10 cellular contexts compared by ENCODE assay signal in the genomic region with DNA sequence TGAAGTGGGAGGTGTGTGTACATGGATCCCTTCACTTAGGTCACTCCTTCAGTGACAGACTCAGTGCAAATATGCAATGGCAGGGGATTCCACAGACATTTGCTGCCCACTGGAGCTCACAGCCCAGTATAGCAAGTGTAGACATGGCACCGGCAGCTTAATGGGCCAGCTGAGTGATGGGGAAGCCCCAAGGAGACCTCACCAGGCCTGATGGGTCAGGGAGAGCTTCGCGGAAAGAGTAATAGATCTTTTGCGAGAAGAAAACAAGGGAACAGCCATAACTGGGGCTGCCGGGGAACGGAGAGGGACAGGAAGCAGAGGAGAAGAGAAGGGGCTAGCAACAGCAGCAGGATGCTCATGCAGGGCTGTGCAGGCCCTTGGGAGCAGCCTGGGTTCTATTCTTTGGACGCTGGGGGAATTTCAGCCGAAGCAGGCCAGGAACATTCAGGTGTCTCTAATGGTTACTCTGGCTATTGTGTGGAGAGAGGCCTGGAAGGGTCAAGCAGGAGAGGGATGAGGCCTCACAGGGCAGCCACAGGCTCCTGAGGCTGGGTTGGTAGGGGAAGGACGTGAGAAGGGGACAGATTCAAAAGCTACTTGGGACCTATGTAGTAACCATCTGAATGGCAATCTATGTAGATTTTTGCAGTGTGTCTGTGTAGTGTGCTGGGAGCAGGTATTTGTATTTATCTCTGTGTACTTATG. TPM values are rescaled to one million over a fixed set of nuclear protein-coding genes. Genes with fewer than 3 reads are reported as not detected.
A peak's percentile ranks its signal among the peaks of the same experiment; 100 is the strongest.
DNase-seq lines count a peak whose midpoint lies in the region; TF ChIP-seq lines count a peak whose summit lies in the region.
"Had no signal": no experiment of that assay in that cellular context is flagged by ENCODE, and none has a peak within 500 bp of the region (broad histone marks: within the 10 kb centered on the region; RNA-seq: fewer than 3 reads in every experiment).

No MANE protein-coding gene starts in this region.

- peaks cover 23% of the 10 kb centered on the region for H3K4me1 Mint-ChIP-seq in MCF 10A (ENCODE audit: insufficient read depth, unreplicated experiment)

- no peak overlapping the region for H2AFZ ChIP-seq in osteoblast (ENCODE audit: low read length)

- H3K36me3 ChIP-seq in osteoblast (ENCODE audit: insufficient read depth, low read length) (peaks cover 60% of the 10 kb centered on the region), A673 (ENCODE audit: insufficient read depth, low read length, poor library complexity, severe bottlenecking) (peaks cover 31% of the 10 kb centered on the region)

- intact Hi-C loops in MCF 10A (cut with micrococcal nuclease) (no loop called here), A673 (cut with micrococcal nuclease; ENCODE audit: unreplicated experiment) (no loop called here)

- BruUV-seq in MCF 10A (replicated peaks; lab: Mats Ljungman, UMichigan) = no TSS peak
- no TSS peak for BruUV-seq in A673 (replicated peaks; lab: Mats Ljungman, UMichigan)

- TF ChIP-seq CTCF in MCF 10A (IDR thresholded peaks at IDR 0.05; ENCODE audit: unreplicated experiment) (no peak), osteoblast (IDR thresholded peaks at IDR 0.05; ENCODE audit: extremely low read depth, low read depth, low read length) (peak; percentile 37), A673 (conservative IDR thresholded peaks at IDR 0.05; ENCODE audit: low read depth, low read length) (no peak)

- POLR2A ChIA-PET in MCF 10A (lab: Yijun Ruan, JAX) (interaction anchor here (0.5 to 4.5 kb wide), 7 partner anchors 11 to 598 kb away, joined by 3 to 44 read pairs (median 3); partner anchors contain the start of gene SKP1), A673 (lab: Charles Lee; ENCODE audit: low non-redundant PET) (no interaction called here), HEK293T (lab: Yijun Ruan, JAX) (no interaction called here)

- peaks cover 64% of the 10 kb centered on the region for H3K79me2 ChIP-seq in osteoblast (ENCODE audit: insufficient read depth, low read length)

- CTCF ChIA-PET in MCF 10A (lab: Yijun Ruan, JAX) (interaction anchor here (0.7 to 19.8 kb wide), 24 partner anchors 10 to 640 kb away, joined by 3 to 867 read pairs (median 6); no protein-coding TSS in a partner anchor), A673 (lab: Charles Lee) (interaction anchor here (5.3 kb wide), 1 partner anchor 102 kb away, joined by 87 read pairs; no protein-coding TSS in a partner anchor), HEK293T (lab: Yijun Ruan, JAX) (interaction anchor here (0.5 to 7.1 kb wide), 13 partner anchors 9 to 145 kb away, joined by 3 to 76 read pairs (median 5); no protein-coding TSS in a partner anchor)

- H3K9me3 ChIP-seq in osteoblast (ENCODE audit: low read depth, low read length) (no peaks in the 10 kb centered on the region), A673 (ENCODE audit: low read depth, low read length, poor library complexity, severe bottlenecking) (no peaks in the 10 kb centered on the region)

- no peak overlapping the region for H3K27ac ChIP-seq in osteoblast (ENCODE audit: low read depth, low read length)
- H3K27ac ChIP-seq in A673 (ENCODE audit: low read depth, low read length, poor library complexity, severe bottlenecking) = no peak overlapping the region

- H3K27me3 ChIP-seq in osteoblast (ENCODE audit: insufficient read depth, low read length) (no peaks in the 10 kb centered on the region), A673 (replicated peaks; ENCODE audit: insufficient read depth, low read depth, low read length, poor library complexity) (no peaks in the 10 kb centered on the region)

- no peaks in the 10 kb centered on the region for H3K27me3 Mint-ChIP-seq in MCF 10A (ENCODE audit: insufficient read depth, unreplicated experiment)

- H3K27ac Mint-ChIP-seq in MCF 10A (ENCODE audit: low read depth, unreplicated experiment) = peak overlapping the region; percentile 60

- no peak overlapping the region for H3K4me2 ChIP-seq in osteoblast (ENCODE audit: insufficient read depth, low read length)

- peaks cover 65% of the 10 kb centered on the region for H3K36me3 Mint-ChIP-seq in MCF 10A (ENCODE audit: insufficient read depth, unreplicated experiment)

- peaks cover 24% of the 10 kb centered on the region for H3K4me1 ChIP-seq in osteoblast (ENCODE audit: insufficient read depth, low read length)
- peaks cover 7% of the 10 kb centered on the region for H3K4me1 ChIP-seq in A673 (ENCODE audit: insufficient read depth, low read length, poor library complexity, severe bottlenecking)

- H4K20me1 ChIP-seq in osteoblast (ENCODE audit: insufficient read depth, low read length) = peaks cover 63% of the 10 kb centered on the region

- H3K4me3 Mint-ChIP-seq in MCF 10A (ENCODE audit: unreplicated experiment) = no peak overlapping the region

- H3K4me3 ChIP-seq in osteoblast (ENCODE audit: insufficient read depth, low read length) = no peak overlapping the region
- H3K4me3 ChIP-seq in A673 (ENCODE audit: low read depth, low read length, poor library complexity, severe bottlenecking) = no peak overlapping the region

- DNase-seq in activated CD4-positive, alpha-beta T cell treated with anti-CD3 and anti-CD28 coated beads for 1 hour = peak; percentile 7
- DNase-seq in activated CD4-positive, alpha-beta T cell treated with anti-CD3 and anti-CD28 coated beads, Interleukin-2, amount 50 U/mL, for 48 hours = no peak
- DNase-seq in M059J (ENCODE audit: low read depth) (peak; percentile 45), MCF 10A (ENCODE audit: unreplicated experiment) (no peak), osteoblast (ENCODE audit: insufficient read length, low spot score, missing footprints) (peak; percentile 13), A673 (ENCODE audit: low spot score) (no peak), HEK293T (ENCODE audit: extremely low spot score) (no peak), anterior cingulate cortex (lab: John Stamatoyannopoulos, UW) (no peak)
- DNase-seq: NCI-H1694, T-helper 2 cell had no signal

- H3K9me3 Mint-ChIP-seq in MCF 10A (ENCODE audit: unreplicated experiment) = no peaks in the 10 kb centered on the region

TF ChIP-seq in HEK293T, 16 proteins besides CTCF, POLR2A, EP300 and RAD21:
- TF ChIP-seq SUZ12 (IDR thresholded peaks at IDR 0.05) = no peak

RNA-seq across cellular contexts. Expression of gene TCF7, which starts 27.0 kb away (rescaled TPM):
- 5.2 and 7.4 TPM in 2 replicates for total RNA-seq in M059J (2014; rRNA removed; shearing (Covaris generic))
- 0.29 and 0.42 TPM in 2 replicates for total RNA-seq in MCF 10A (2022)
- 2.9 and 3.3 TPM in 2 replicates for total RNA-seq in osteoblast
- total RNA-seq in A673 (2021) = 2.4 and 3.3 TPM in 2 replicates

RNA-seq across cellular contexts. Expression of gene SKP1, which starts 35.3 kb away (rescaled TPM):
- 707 and 715 TPM in 2 replicates for total RNA-seq in M059J (2014; rRNA removed; shearing (Covaris generic))
- total RNA-seq in MCF 10A (2022) (415 and 488 TPM in 2 replicates), osteoblast (123 and 145 TPM in 2 replicates), A673 (2021) (409 and 465 TPM in 2 replicates)

Comparison
In these comparisons a context has a peak if more than half of its experiments do, and no peak if none do; other contexts are left out.
1. DNase-seq: peak in activated CD4-positive, alpha-beta T cell treated with anti-CD3 and anti-CD28 coated beads for 1 hour (single experiment), M059J (single experiment) and osteoblast (single experiment); none in activated CD4-positive, alpha-beta T cell treated with anti-CD3 and anti-CD28 coated beads, Interleukin-2, amount 50 U/mL, for 48 hours (0 of 2), MCF 10A (single experiment), A673 (single experiment), HEK293T (single experiment) and anterior cingulate cortex (0 of 58).